ENCODE assay signal across 19 cellular contexts in genomic region chr2:11810237-11810977, GRCh38.
A peak's percentile ranks its signal among the peaks of the same experiment; 100 is the strongest.
DNase-seq lines count a peak whose midpoint lies in the region; TF ChIP-seq lines count a peak whose summit lies in the region.
"Had no signal": no experiment of that assay in that cellular context is flagged by ENCODE, and none has a peak within 500 bp of the region (broad histone marks: within the 10 kb centered on the region; RNA-seq: fewer than 3 reads in every experiment).

No MANE protein-coding gene starts in this region.

- H3K9me3 ChIP-seq in skeletal muscle tissue (ENCODE audit: control insufficient read depth in 3 of 3, low read length in 3 of 3), result no peaks in the 10 kb centered on the region
- H3K9me3 ChIP-seq in prostate gland, result no peaks in the 10 kb centered on the region
- H3K9me3 ChIP-seq: BE2C had no signal

- TF ChIP-seq CTCF in Calu3 (IDR thresholded peaks at IDR 0.05; ENCODE audit: unreplicated experiment) (no peak), glutamatergic neuron (IDR thresholded peaks at IDR 0.05; ENCODE audit: partially characterized antibody, unreplicated experiment) (no peak), prostate gland (IDR thresholded peaks at IDR 0.05) (no peak)

- H3K27ac ChIP-seq in skeletal muscle tissue (ENCODE audit: low read depth, low read length), result peak overlapping the region; percentile 7
- no peak overlapping the region for H3K27ac ChIP-seq in prostate gland
- H3K27ac ChIP-seq: RWPE1 had no signal

- no peaks in the 10 kb centered on the region for H3K9me3 Mint-ChIP-seq in activated T-cell treated with anti-CD3 and anti-CD28 coated beads, Interleukin-2, amount 50 U/mL, for 24 hours
- H3K9me3 Mint-ChIP-seq in Calu3 (ENCODE audit: low read depth, unreplicated experiment) (no peaks in the 10 kb centered on the region), glutamatergic neuron (ENCODE audit: unreplicated experiment) (peaks cover 15% of the 10 kb centered on the region)

- H3K4me1 ChIP-seq in skeletal muscle tissue (ENCODE audit: control insufficient read depth in 3 of 3, insufficient read depth in 3 of 3, low read length in 3 of 3) (peaks cover 21 to 39% (median 39%) of the 10 kb centered on the region in 3 donors), prostate gland (replicated peaks) (no peaks in the 10 kb centered on the region)
- H3K4me1 ChIP-seq: BE2C had no signal

- CTCF ChIA-PET in Calu3 (lab: Charles Lee), result no interaction called here

- H3K4me3 Mint-ChIP-seq in activated T-cell treated with anti-CD3 and anti-CD28 coated beads, Interleukin-2, amount 50 U/mL, for 24 hours, result no peak overlapping the region
- H3K4me3 Mint-ChIP-seq in Calu3 (ENCODE audit: low read depth, unreplicated experiment) (no peak overlapping the region), glutamatergic neuron (ENCODE audit: unreplicated experiment) (no peak overlapping the region)
- H3K4me3 Mint-ChIP-seq: CD4-positive, CD25-positive, alpha-beta regulatory T cell had no signal

- no peaks in the 10 kb centered on the region for H3K27me3 Mint-ChIP-seq in activated T-cell treated with anti-CD3 and anti-CD28 coated beads, Interleukin-2, amount 50 U/mL, for 24 hours
- H3K27me3 Mint-ChIP-seq in Calu3 (ENCODE audit: unreplicated experiment) (no peaks in the 10 kb centered on the region), glutamatergic neuron (ENCODE audit: unreplicated experiment) (peaks cover 5% of the 10 kb centered on the region)
- H3K27me3 Mint-ChIP-seq: CD4-positive, CD25-positive, alpha-beta regulatory T cell had no signal

- H3K4me1 Mint-ChIP-seq in activated T-cell treated with anti-CD3 and anti-CD28 coated beads, Interleukin-2, amount 50 U/mL, for 24 hours (ENCODE audit: low read depth), result peaks cover 22% of the 10 kb centered on the region
- no peaks in the 10 kb centered on the region for H3K4me1 Mint-ChIP-seq in Calu3 (ENCODE audit: low read depth, unreplicated experiment)
- H3K4me1 Mint-ChIP-seq in glutamatergic neuron (ENCODE audit: low read depth, unreplicated experiment), result peaks cover 10% of the 10 kb centered on the region

- peak overlapping the region in 1 of 3 donors; percentile 8 for H3K9ac ChIP-seq in skeletal muscle tissue (ENCODE audit: low read depth in 1 of 3, low read length in 3 of 3)

- TF ChIP-seq POLR2A in prostate gland (IDR thresholded peaks at IDR 0.05), result no peak

- peaks cover 97% of the 10 kb centered on the region for H3K36me3 Mint-ChIP-seq in activated T-cell treated with anti-CD3 and anti-CD28 coated beads, Interleukin-2, amount 50 U/mL, for 24 hours (ENCODE audit: low read depth)
- H3K36me3 Mint-ChIP-seq in Calu3 (ENCODE audit: insufficient read depth, unreplicated experiment) (peaks cover 22% of the 10 kb centered on the region), glutamatergic neuron (ENCODE audit: unreplicated experiment) (peaks cover 12% of the 10 kb centered on the region)

- intact Hi-C loops in Calu3 (cut with micrococcal nuclease; ENCODE audit: unreplicated experiment) (no loop called here), prostate gland (cut with DNase I) (no loop called here)

- 95% methylated on average over 12 of the region's 12 CpGs for WGBS in prostate gland

- H3K4me3 ChIP-seq in skeletal muscle tissue (ENCODE audit: low read length in 3 of 3) (no peak overlapping the region), prostate gland (no peak overlapping the region)
- H3K4me3 ChIP-seq: GM12878 had no signal

- no TSS peak for BruUV-seq in Calu3 (replicated peaks; lab: Mats Ljungman, UMichigan)

- H3K36me3 ChIP-seq in skeletal muscle tissue (ENCODE audit: control insufficient read depth in 3 of 3, insufficient read depth in 3 of 3, low read length in 3 of 3), result peaks cover 34 to 45% (median 41%) of the 10 kb centered on the region in 3 donors
- peaks cover 3 to 10% of the 10 kb centered on the region in 2 donors for H3K36me3 ChIP-seq in prostate gland

- H3K27me3 ChIP-seq in skeletal muscle tissue (ENCODE audit: control insufficient read depth in 3 of 3, insufficient read depth in 3 of 3, low read length in 3 of 3), result no peaks in the 10 kb centered on the region
- no peaks in the 10 kb centered on the region for H3K27me3 ChIP-seq in prostate gland (replicated peaks; ENCODE audit: insufficient read depth)
- H3K27me3 ChIP-seq: BE2C had no signal

- no peak for DNase-seq in activated T-cell treated with anti-CD3 and anti-CD28 coated beads, Interleukin-2, amount 50 U/mL, for 24 hours
- DNase-seq in activated T-cell treated with anti-CD3 and anti-CD28 coated beads, Interleukin-2, amount 50 U/mL, for 1 hour, result no peak
- DNase-seq in Calu3 (no peak), glutamatergic neuron (no peak), SKM-1 (lab: John Stamatoyannopoulos, UW; ENCODE audit: unreplicated experiment) (no peak), DMS53 (lab: John Stamatoyannopoulos, UW) (no peak), prostate gland (ENCODE audit: low spot score) (no peak)
- DNase-seq: BE2C; CD4-positive, CD25-positive, alpha-beta regulatory T cell; EL; MM.1S; NCI-H1092; NCI-H1436 treated with DMSO at 0.1 percent for 48 hours; NCI-H2029; NCI-H526; PC-3 had no signal

- H3K27ac Mint-ChIP-seq in activated T-cell treated with anti-CD3 and anti-CD28 coated beads, Interleukin-2, amount 50 U/mL, for 24 hours, result peak overlapping the region; percentile 13
- H3K27ac Mint-ChIP-seq in Calu3 (ENCODE audit: unreplicated experiment) (peak overlapping the region; percentile 2), glutamatergic neuron (ENCODE audit: unreplicated experiment) (peak overlapping the region; percentile 67)

Comparison
In these comparisons a context has a peak if more than half of its experiments do, and no peak if none do; other contexts are left out.
1. H3K27ac Mint-ChIP-seq: peak in every context shown above with its lines; median percentile 67 in glutamatergic neuron; 13 in activated T-cell treated with anti-CD3 and anti-CD28 coated beads, Interleukin-2, amount 50 U/mL, for 24 hours; 2 in Calu3.